17 cellular contexts compared by ENCODE assay signal in the genomic region with DNA sequence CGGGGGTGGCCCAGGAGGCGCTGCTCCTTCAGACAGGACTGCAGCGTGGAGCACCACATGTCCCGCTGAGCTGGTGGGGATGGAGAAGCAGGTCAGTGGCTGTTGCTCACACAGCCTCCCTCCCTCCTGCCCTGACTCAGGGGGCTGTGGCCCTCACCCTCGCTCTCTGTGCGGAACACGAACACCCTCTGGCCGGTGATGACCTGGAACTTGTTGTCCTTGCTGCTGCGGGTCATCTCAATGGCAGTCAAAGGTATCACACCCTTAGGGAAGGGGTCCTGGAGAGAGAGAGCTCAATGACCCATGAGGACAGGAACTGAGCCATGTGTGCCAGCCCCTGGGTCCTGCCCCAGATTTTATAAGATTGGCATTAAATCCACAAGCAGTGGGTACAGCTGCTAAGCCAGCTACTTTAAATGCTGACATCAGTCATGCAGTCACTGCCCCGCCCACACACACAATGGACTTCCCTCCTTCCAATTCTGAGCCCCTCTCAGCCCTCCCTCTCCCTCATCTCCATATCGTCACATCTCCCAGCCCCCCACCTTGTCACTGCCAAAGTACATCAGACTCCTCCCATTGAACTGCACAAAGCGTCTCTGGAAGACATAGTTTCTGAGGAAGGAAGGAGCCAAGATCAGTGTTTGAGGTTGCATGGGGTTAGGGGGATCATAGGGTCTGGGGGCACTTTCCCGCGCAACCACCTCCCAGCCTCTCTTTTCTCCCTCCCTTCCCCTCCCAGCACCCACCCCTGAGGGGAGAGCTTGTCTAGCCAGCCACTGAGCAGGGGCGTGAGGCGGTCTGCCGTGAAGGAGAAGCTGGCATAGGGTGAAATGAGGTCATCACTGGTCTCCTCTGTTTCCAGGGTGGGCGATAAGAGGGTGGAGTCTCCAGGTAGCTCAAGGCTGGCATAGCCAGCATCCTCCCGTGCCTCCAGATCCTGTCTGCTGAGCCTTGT. TPM values are rescaled to one million over a fixed set of nuclear protein-coding genes. Genes with fewer than 3 reads are reported as not detected.
DNase-seq lines count a peak whose midpoint lies in the region; ATAC-seq and TF ChIP-seq lines count a peak whose summit lies in the region.
"Had no signal": no experiment of that assay in that cellular context is flagged by ENCODE, and none has a peak within 500 bp of the region (broad histone marks: within the 10 kb centered on the region; RNA-seq: fewer than 3 reads in every experiment).

No MANE protein-coding gene starts in this region.

- H3K4me3 Mint-ChIP-seq in WTC11 = no peak overlapping the region
- H3K4me3 Mint-ChIP-seq: activated naive CD8-positive, alpha-beta T cell treated with anti-CD3 and anti-CD28 coated beads for 36 hours; CD8-positive, alpha-beta memory T cell had no signal

- H3K27me3 ChIP-seq in upper lobe of right lung = no peaks in the 10 kb centered on the region

- H3K36me3 Mint-ChIP-seq in WTC11 = peaks cover 33% of the 10 kb centered on the region
- H3K36me3 Mint-ChIP-seq: activated naive CD8-positive, alpha-beta T cell treated with anti-CD3 and anti-CD28 coated beads for 36 hours; naive B cell had no signal

- H3K4me1 ChIP-seq in upper lobe of right lung = no peaks in the 10 kb centered on the region

- H3K4me3 ChIP-seq in upper lobe of right lung = no peak overlapping the region
- H3K4me3 ChIP-seq: GM12878, K562 had no signal

- CTCF ChIA-PET in WTC11 (lab: Charles Lee) = interaction anchor here (0.9 to 1.7 kb wide), 7 partner anchors 8 to 319 kb away, joined by 3 to 10 read pairs (median 6); partner anchors contain the start of genes DIAPH1, FCHSD1 and RNF14

- peaks cover 12% of the 10 kb centered on the region for H3K36me3 ChIP-seq in upper lobe of right lung

- POLR2A ChIA-PET in WTC11 (lab: Charles Lee) = interaction anchor here (0.8 to 1.0 kb wide), 2 partner anchors 209 to 241 kb away, joined by 3 read pairs; no protein-coding TSS in a partner anchor

- intact Hi-C loops in Right ventricle myocardium superior (cut with DNase I) (no loop called here), cardiac septum (cut with DNase I) (no loop called here), upper lobe of right lung (cut with DNase I) (no loop called here)

- ATAC-seq in Right ventricle myocardium superior (ENCODE audit: poor library complexity) (peak; percentile 10), WTC11 (peak; percentile 2; the same call in 1 of the 2 replicates), upper lobe of right lung (peak; percentile 55), HG03439 (IDR thresholded peaks at IDR 0.05; ENCODE audit: unreplicated experiment) (no peak)
- ATAC-seq: GM12878, K562, PC-3, SK-N-SH treated with all-trans-retinoic acid at 6 μM for 48 hours had no signal

- H3K27ac ChIP-seq in upper lobe of right lung = no peak overlapping the region

- DNase-seq in Right ventricle myocardium superior = no peak
- no peak for DNase-seq in cardiac septum (ENCODE audit: low spot score)
- DNase-seq in WTC11 (ENCODE audit: low spot score) = no peak
- peak; percentile 31 for DNase-seq in iPS-NIHi7 (ENCODE audit: extremely low spot score)
- DNase-seq in upper lobe of right lung = no peak
- DNase-seq in NCI-H1694 treated with DMSO at 0.1 percent for 48 hours (lab: John Stamatoyannopoulos, UW) = no peak
- no peak for DNase-seq in NCI-H2196 (lab: John Stamatoyannopoulos, UW; ENCODE audit: unreplicated experiment)
- DNase-seq: activated naive CD8-positive, alpha-beta T cell treated with anti-CD3 and anti-CD28 coated beads for 36 hours; activated T-cell treated with anti-CD3 and anti-CD28 coated beads, Interleukin-2, amount 50 U/mL, for 1 hour; CD8-positive, alpha-beta memory T cell; naive B cell; NCI-H1048; PC-3 had no signal

- peaks cover 32% of the 10 kb centered on the region for H3K4me1 Mint-ChIP-seq in WTC11
- H3K4me1 Mint-ChIP-seq: activated naive CD8-positive, alpha-beta T cell treated with anti-CD3 and anti-CD28 coated beads for 36 hours had no signal

- H3K27me3 Mint-ChIP-seq in WTC11 (ENCODE audit: low read depth) = no peaks in the 10 kb centered on the region
- H3K27me3 Mint-ChIP-seq: activated naive CD8-positive, alpha-beta T cell treated with anti-CD3 and anti-CD28 coated beads for 36 hours had no signal

- H3K9me3 Mint-ChIP-seq in WTC11 = peaks cover under 1% of the 10 kb centered on the region; the same call in 1 of the 2 replicates
- H3K9me3 Mint-ChIP-seq: activated naive CD8-positive, alpha-beta T cell treated with anti-CD3 and anti-CD28 coated beads for 36 hours; CD8-positive, alpha-beta memory T cell; naive B cell had no signal

- TF ChIP-seq CTCF in WTC11 (IDR thresholded peaks at IDR 0.05) (no peak), upper lobe of right lung (IDR thresholded peaks at IDR 0.05) (no peak)

- H3K27ac Mint-ChIP-seq in WTC11 = peak overlapping the region; percentile 42
- H3K27ac Mint-ChIP-seq: activated naive CD8-positive, alpha-beta T cell treated with anti-CD3 and anti-CD28 coated beads for 36 hours had no signal

- H3K9me3 ChIP-seq in upper lobe of right lung = no peaks in the 10 kb centered on the region

TF ChIP-seq in WTC11, 78 proteins besides CTCF, POLR2A, EP300 and RAD21 (continues in another document):
- TF ChIP-seq JUN (CRISPR knock-in tag; IDR thresholded peaks at IDR 0.05) = no peak
- TF ChIP-seq, protein P1, sequence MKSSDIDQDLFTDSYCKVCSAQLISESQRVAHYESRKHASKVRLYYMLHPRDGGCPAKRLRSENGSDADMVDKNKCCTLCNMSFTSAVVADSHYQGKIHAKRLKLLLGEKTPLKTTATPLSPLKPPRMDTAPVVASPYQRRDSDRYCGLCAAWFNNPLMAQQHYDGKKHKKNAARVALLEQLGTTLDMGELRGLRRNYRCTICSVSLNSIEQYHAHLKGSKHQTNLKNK (CRISPR knock-in tag; IDR thresholded peaks at IDR 0.05) = no peak
- no peak for TF ChIP-seq STAT6 (CRISPR knock-in tag; conservative IDR thresholded peaks at IDR 0.05; ENCODE audit: low read depth)
- TF ChIP-seq ZSCAN18 (CRISPR knock-in tag; IDR thresholded peaks at IDR 0.05) = no peak
- no peak for TF ChIP-seq ZNF416 (CRISPR knock-in tag; IDR thresholded peaks at IDR 0.05)
- TF ChIP-seq OVOL2 (CRISPR knock-in tag; IDR thresholded peaks at IDR 0.05; ENCODE audit: borderline replicate concordance) = no peak
- no peak for TF ChIP-seq CBFB (CRISPR knock-in tag; IDR thresholded peaks at IDR 0.05; ENCODE audit: low read depth)
- no peak for TF ChIP-seq ATF1 (CRISPR knock-in tag; IDR thresholded peaks at IDR 0.05)
- TF ChIP-seq, protein P2, sequence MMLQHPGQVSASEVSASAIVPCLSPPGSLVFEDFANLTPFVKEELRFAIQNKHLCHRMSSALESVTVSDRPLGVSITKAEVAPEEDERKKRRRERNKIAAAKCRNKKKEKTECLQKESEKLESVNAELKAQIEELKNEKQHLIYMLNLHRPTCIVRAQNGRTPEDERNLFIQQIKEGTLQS (CRISPR knock-in tag; conservative IDR thresholded peaks at IDR 0.05) = no peak
- TF ChIP-seq FOXP1 (CRISPR knock-in tag; IDR thresholded peaks at IDR 0.05; ENCODE audit: borderline replicate concordance) = no peak

RNA-seq across cellular contexts. Expression of gene ARAP3, which starts 8.9 kb away (rescaled TPM):
- 12.5 TPM for total RNA-seq in Right ventricle myocardium superior
- total RNA-seq in cardiac septum = 22.9 TPM
- 51.2 to 60.4 TPM (median 53.4 TPM) in 3 replicates for total RNA-seq in WTC11 (2021)
- 42.4 TPM for total RNA-seq in upper lobe of right lung

RNA-seq across cellular contexts. Expression of gene FCHSD1, which starts 21.9 kb away (rescaled TPM):
- total RNA-seq in Right ventricle myocardium superior (2.6 TPM), cardiac septum (4.1 TPM), WTC11 (2021) (43.6 to 50.3 TPM (median 44.8 TPM) in 3 replicates), upper lobe of right lung (13.6 TPM)

RNA-seq across cellular contexts. Expression of gene RELL2, which starts 36.3 kb away (rescaled TPM):
- total RNA-seq in Right ventricle myocardium superior = 0.86 TPM
- total RNA-seq in cardiac septum = 0.70 TPM
- 19.3 to 23.8 TPM (median 21.4 TPM) in 3 replicates for total RNA-seq in WTC11 (2021)
- 6.1 TPM for total RNA-seq in upper lobe of right lung

RNA-seq across cellular contexts. Expression of gene HDAC3, which starts 36.5 kb away (rescaled TPM):
- total RNA-seq in Right ventricle myocardium superior = 29.1 TPM
- total RNA-seq in cardiac septum = 34.1 TPM
- 84.7 to 96.2 TPM (median 94.5 TPM) in 3 replicates for total RNA-seq in WTC11 (2021)
- total RNA-seq in upper lobe of right lung = 42.1 TPM

RNA-seq across cellular contexts. Expression of gene DIAPH1, which starts 54.3 kb away (rescaled TPM):
- total RNA-seq in Right ventricle myocardium superior (32.0 TPM), cardiac septum (77.7 TPM), WTC11 (2021) (90.9 to 109 TPM (median 96.0 TPM) in 3 replicates), upper lobe of right lung (118 TPM)
